Comparison of ENCODE assay signal across 8 cellular contexts in the genomic region with DNA sequence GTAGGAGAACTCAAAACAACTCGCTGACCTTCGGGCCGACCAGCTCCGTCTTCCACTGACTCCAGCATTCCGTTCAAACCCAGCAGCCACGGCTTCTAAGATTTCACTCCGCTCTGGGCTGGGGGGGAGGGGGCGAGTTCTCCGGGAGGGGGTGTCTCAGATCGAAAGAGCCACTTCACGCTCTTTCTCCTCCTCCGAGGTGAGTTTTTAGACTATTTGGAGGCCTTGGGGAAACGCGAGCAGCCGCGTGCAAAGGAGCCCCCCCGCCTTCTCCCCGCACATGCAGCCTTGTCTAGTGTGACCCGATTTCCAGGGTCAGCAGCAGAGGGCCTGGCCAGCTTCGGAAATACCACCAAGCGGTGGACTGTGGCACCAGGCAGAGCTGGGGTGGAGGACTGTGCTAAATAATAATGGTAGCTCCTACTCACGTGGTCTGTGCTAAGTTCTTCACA.
DNase-seq lines count a peak whose midpoint lies in the region; ATAC-seq and TF ChIP-seq lines count a peak whose summit lies in the region.

No MANE protein-coding gene starts in this region.

- peak overlapping the region; percentile 32 for H3K4me3 ChIP-seq in retinal pigment epithelial cell (ENCODE audit: low read length)

- TF ChIP-seq CTCF in activated CD8-positive, alpha-beta T cell treated with anti-CD3 and anti-CD28 coated beads for 36 hours (IDR thresholded peaks at IDR 0.05), result no peak
- TF ChIP-seq CTCF in retinal pigment epithelial cell (conservative IDR thresholded peaks at IDR 0.05; ENCODE audit: low read depth, low read length), result peak; percentile 17

- peaks cover 9% of the 10 kb centered on the region for H3K36me3 Mint-ChIP-seq in activated CD8-positive, alpha-beta T cell treated with anti-CD3 and anti-CD28 coated beads for 36 hours (ENCODE audit: low read depth)

- H3K27me3 Mint-ChIP-seq in activated CD8-positive, alpha-beta T cell treated with anti-CD3 and anti-CD28 coated beads for 36 hours, result no peaks in the 10 kb centered on the region

- POLR2A ChIA-PET in activated CD8-positive, alpha-beta T cell treated with anti-CD3 and anti-CD28 coated beads for 36 hours (lab: Charles Lee), result interaction anchor here (0.6 to 4.2 kb wide), 15 partner anchors 9 to 322 kb away, joined by 3 to 32 read pairs (median 3); a partner anchor contains a TSS

- H3K4me3 Mint-ChIP-seq in activated CD8-positive, alpha-beta T cell treated with anti-CD3 and anti-CD28 coated beads for 36 hours, result peak overlapping the region; percentile 83

- peaks cover 19% of the 10 kb centered on the region for H3K4me1 Mint-ChIP-seq in activated CD8-positive, alpha-beta T cell treated with anti-CD3 and anti-CD28 coated beads for 36 hours (ENCODE audit: low read depth)

- peak overlapping the region; percentile 97 for H3K27ac Mint-ChIP-seq in activated CD8-positive, alpha-beta T cell treated with anti-CD3 and anti-CD28 coated beads for 36 hours

- peak; percentile 50 for DNase-seq in stimulated activated CD4-positive, alpha-beta T cell treated with anti-CD3 and anti-CD28 coated beads, Interleukin-12 subunit alpha, Interleukin-12 subunit beta, amount 100 ng/mL, for 4 hours
- no peak for DNase-seq in stimulated activated CD4-positive, alpha-beta T cell treated with anti-CD3 and anti-CD28 coated beads, Interleukin-2, amount 100 ng/mL, for 48 hours
- no peak for DNase-seq in activated CD8-positive, alpha-beta T cell treated with anti-CD3 and anti-CD28 coated beads for 36 hours
- peak; percentile 8 for DNase-seq in glomerular visceral epithelial cell (ENCODE audit: extremely low spot score)
- DNase-seq in retinal pigment epithelial cell (ENCODE audit: low read depth), result no peak
- no peak for DNase-seq in NAMALWA (ENCODE audit: low spot score)

- CTCF ChIA-PET in activated CD8-positive, alpha-beta T cell treated with anti-CD3 and anti-CD28 coated beads for 36 hours (lab: Charles Lee), result no interaction called here

- peak; percentile 3 for ATAC-seq in activated CD8-positive, alpha-beta T cell treated with anti-CD3 and anti-CD28 coated beads for 36 hours
- ATAC-seq in GM21723 (IDR thresholded peaks at IDR 0.05; ENCODE audit: unreplicated experiment) (no peak), HG03521 (IDR thresholded peaks at IDR 0.05; ENCODE audit: unreplicated experiment) (no peak)

- intact Hi-C loops in activated CD8-positive, alpha-beta T cell treated with anti-CD3 and anti-CD28 coated beads for 36 hours (cut with micrococcal nuclease), result loop anchor here (10.0 kb wide), 3 partner anchors 88 to 562 kb away; no protein-coding TSS in a partner anchor

- H3K9me3 Mint-ChIP-seq in activated CD8-positive, alpha-beta T cell treated with anti-CD3 and anti-CD28 coated beads for 36 hours, result peaks cover 3% of the 10 kb centered on the region

Comparison
In these comparisons a context has a peak if more than half of its experiments do, and no peak if none do; other contexts are left out.
1. DNase-seq: peak in stimulated activated CD4-positive, alpha-beta T cell treated with anti-CD3 and anti-CD28 coated beads, Interleukin-12 subunit alpha, Interleukin-12 subunit beta, amount 100 ng/mL, for 4 hours (single experiment) and glomerular visceral epithelial cell (single experiment); none in stimulated activated CD4-positive, alpha-beta T cell treated with anti-CD3 and anti-CD28 coated beads, Interleukin-2, amount 100 ng/mL, for 48 hours (0 of 2), activated CD8-positive, alpha-beta T cell treated with anti-CD3 and anti-CD28 coated beads for 36 hours (single experiment), retinal pigment epithelial cell (single experiment) and NAMALWA (single experiment).